In genomic region chr16:27244363-27244755, GRCh38 we compare ENCODE assay signal across 12 cellular contexts. TPM values are rescaled to one million over a fixed set of nuclear protein-coding genes. Genes with fewer than 3 reads are reported as not detected.
A peak's percentile ranks its signal among the peaks of the same experiment; 100 is the strongest.
DNase-seq lines count a peak whose midpoint lies in the region; ATAC-seq and TF ChIP-seq lines count a peak whose summit lies in the region.
"Had no signal": no experiment of that assay in that cellular context is flagged by ENCODE, and none has a peak within 500 bp of the region (broad histone marks: within the 10 kb centered on the region; RNA-seq: fewer than 3 reads in every experiment).

No MANE protein-coding gene starts in this region.

- H3K4me2 ChIP-seq in neural progenitor cell: no peak overlapping the region

- no peaks in the 10 kb centered on the region for H3K9me3 Mint-ChIP-seq in neural progenitor cell

- ATAC-seq in heart right ventricle (no peak), Right ventricle myocardium superior (ENCODE audit: poor library complexity) (no peak), upper lobe of right lung (no peak), left lobe of liver (no peak), GM18867 (IDR thresholded peaks at IDR 0.05; ENCODE audit: unreplicated experiment) (no peak)

- peaks cover 8% of the 10 kb centered on the region for H3F3A ChIP-seq in neural progenitor cell (ENCODE audit: low read depth)

- H3K27me3 Mint-ChIP-seq in neural progenitor cell (ENCODE audit: insufficient read depth, low read depth): peaks cover 8% of the 10 kb centered on the region

- H3K9me3 ChIP-seq in heart right ventricle (no peaks in the 10 kb centered on the region), neural progenitor cell (ENCODE audit: low read depth) (no peaks in the 10 kb centered on the region), upper lobe of right lung (no peaks in the 10 kb centered on the region)
- H3K9me3 ChIP-seq: BE2C had no signal

- no peaks in the 10 kb centered on the region for H3K27me3 ChIP-seq in heart right ventricle
- H3K27me3 ChIP-seq in neural progenitor cell: no peaks in the 10 kb centered on the region
- H3K27me3 ChIP-seq in upper lobe of right lung: no peaks in the 10 kb centered on the region
- H3K27me3 ChIP-seq: BE2C had no signal

- H3K27ac ChIP-seq in heart right ventricle: peak overlapping the region in 8 of 10 donors; percentile 41 to 84 (median 66)
- peak overlapping the region; percentile 50 for H3K27ac ChIP-seq in cingulate gyrus (ENCODE audit: low read depth, low read length)
- no peak overlapping the region for H3K27ac ChIP-seq in neural progenitor cell
- peak overlapping the region; percentile 83 for H3K27ac ChIP-seq in upper lobe of right lung

- no peaks in the 10 kb centered on the region for H3K79me2 ChIP-seq in neural progenitor cell (ENCODE audit: low read depth)

- TF ChIP-seq CTCF in heart right ventricle (IDR thresholded peaks at IDR 0.05) (no peak), neural progenitor cell (IDR thresholded peaks at IDR 0.05) (no peak), upper lobe of right lung (IDR thresholded peaks at IDR 0.05) (no peak)

- peaks cover 13 to 73% (median 56%) of the 10 kb centered on the region in 9 donors for H3K4me1 ChIP-seq in heart right ventricle
- peaks cover 11% of the 10 kb centered on the region for H3K4me1 ChIP-seq in neural progenitor cell
- peaks cover 49% of the 10 kb centered on the region for H3K4me1 ChIP-seq in upper lobe of right lung

- H3K4me1 Mint-ChIP-seq in neural progenitor cell: peaks cover 34% of the 10 kb centered on the region

- H2AFZ ChIP-seq in neural progenitor cell (replicated peaks): no peak overlapping the region

- intact Hi-C loops in heart right ventricle (cut with DNase I): loop anchor here in 1 of 10 donors (10.0 kb wide), 1 partner anchor 70 kb away; the partner anchor contains the start of gene IL4R
- intact Hi-C loops in Right ventricle myocardium superior (cut with DNase I): no loop called here
- intact Hi-C loops in upper lobe of right lung (cut with DNase I): no loop called here

- H3K4me3 ChIP-seq in heart right ventricle (no peak overlapping the region), neural progenitor cell (no peak overlapping the region), upper lobe of right lung (no peak overlapping the region)

- DNase-seq in heart right ventricle (no peak), Right ventricle myocardium superior (no peak), neural progenitor cell (ENCODE audit: low spot score) (no peak), upper lobe of right lung (peak; percentile 49), left lobe of liver (ENCODE audit: low spot score) (no peak), LoVo (ENCODE audit: low spot score) (no peak)
- DNase-seq: BE2C, cortex of kidney, hippocampal formation, NCI-H187 treated with DMSO at 0.1 percent for 48 hours had no signal

- H3K27ac Mint-ChIP-seq in neural progenitor cell: peak overlapping the region; percentile 46

- H4K20me1 ChIP-seq in neural progenitor cell (ENCODE audit: low read depth): peaks cover 25% of the 10 kb centered on the region

- no peaks in the 10 kb centered on the region for H3K36me3 ChIP-seq in heart right ventricle
- H3K36me3 ChIP-seq in neural progenitor cell: no peaks in the 10 kb centered on the region
- H3K36me3 ChIP-seq in upper lobe of right lung: no peaks in the 10 kb centered on the region
- H3K36me3 ChIP-seq: BE2C had no signal

- H3K9ac ChIP-seq in neural progenitor cell: no peak overlapping the region

- no peak overlapping the region for H3K4me3 Mint-ChIP-seq in neural progenitor cell

- H3K36me3 Mint-ChIP-seq in neural progenitor cell: no peaks in the 10 kb centered on the region

- WGBS in heart right ventricle, 2 donors: 91 to 95% methylated on average over 7 of the region's 7 CpGs

RNA-seq across cellular contexts. Expression of gene NSMCE1, which starts 24.2 kb away (rescaled TPM):
- 10 to 100 TPM; 33.5 to 46.3 (median 38.1) TPM for total RNA-seq in heart right ventricle
- 10 to 100 TPM; 36.1 to 57.1 TPM for polyA plus RNA-seq in heart right ventricle
- 36.0 TPM for total RNA-seq in Right ventricle myocardium superior
- total RNA-seq in neural progenitor cell (ENCODE audit: low replicate concordance): 44.6 and 83.4 TPM in 2 replicates
- 49.2 TPM for total RNA-seq in upper lobe of right lung
- total RNA-seq in left lobe of liver: 27.9 TPM

RNA-seq across cellular contexts. Expression of gene KDM8, which starts 41.0 kb away (rescaled TPM):
- total RNA-seq in heart right ventricle (1 to 10 TPM; 2.6 to 4.5 (median 3.3) TPM), Right ventricle myocardium superior (2.9 TPM), neural progenitor cell (ENCODE audit: low replicate concordance) (6.5 and 11.9 TPM in 2 replicates), upper lobe of right lung (6.1 TPM), left lobe of liver (73.7 TPM)
- 1 to 10 TPM; 1.5 to 5.8 TPM for polyA plus RNA-seq in heart right ventricle
